Comparison of ENCODE assay signal across 20 cellular contexts in genomic region chr13:34734932-34735331, GRCh38.
"Had no signal": no experiment of that assay in that cellular context is flagged by ENCODE, and none has a peak within 500 bp of the region (broad histone marks: within the 10 kb centered on the region; RNA-seq: fewer than 3 reads in every experiment).

No MANE protein-coding gene starts in this region.

- H3K9me2 ChIP-seq: SK-N-SH had no signal

- H3K4me2 ChIP-seq: SK-N-SH had no signal

- H3K9me3 ChIP-seq: SK-N-SH had no signal

- H3K9ac ChIP-seq: SK-N-SH had no signal

- H3K27ac ChIP-seq: RWPE1 had no signal

- ATAC-seq: Panc1 had no signal

- DNase-seq: KBM-7, MV-4-11, NCI-H1048, NCI-H1105, NCI-H1417 treated with DMSO at 0.1 percent for 48 hours, NCI-H146, NCI-H1694 treated with DMSO at 0.1 percent for 48 hours, NCI-H1930, NCI-H2081, NCI-H2107, NCI-H345, NCI-H446 treated with DMSO at 0.1 percent for 48 hours, NCI-H510A treated with DMSO at 0.1 percent for 48 hours, NCI-H526, NCI-H774, SHP77, SK-N-SH, SW 1271 had no signal
